17 cellular contexts compared by ENCODE assay signal in genomic region chr4:7115557-7116340, GRCh38. TPM values are rescaled to one million over a fixed set of nuclear protein-coding genes. Genes with fewer than 3 reads are reported as not detected.
DNase-seq lines count a peak whose midpoint lies in the region; ATAC-seq and TF ChIP-seq lines count a peak whose summit lies in the region.
"Had no signal": no experiment of that assay in that cellular context is flagged by ENCODE, and none has a peak within 500 bp of the region (broad histone marks: within the 10 kb centered on the region; RNA-seq: fewer than 3 reads in every experiment).

No MANE protein-coding gene starts in this region.

- peak overlapping the region; percentile 46 for H2BK12ac ChIP-seq in neuronal stem cell (ENCODE audit: low read length)

- no peak for TF ChIP-seq CTCF in HEK293 (tag by site-specific recombination; IDR thresholded peaks at IDR 0.05)
- TF ChIP-seq CTCF in RWPE2 (IDR thresholded peaks at IDR 0.05; ENCODE audit: poor library complexity, severe bottlenecking), result no peak
- no peak for TF ChIP-seq CTCF in gastroesophageal sphincter (IDR thresholded peaks at IDR 0.05)
- no peak for TF ChIP-seq CTCF in OCI-LY7 (conservative IDR thresholded peaks at IDR 0.05; ENCODE audit: low read length)

- H3K4me2 ChIP-seq in neuronal stem cell (ENCODE audit: insufficient read depth, low read length, poor library complexity, severe bottlenecking), result no peak overlapping the region
- H3K4me2 ChIP-seq in OCI-LY7 (ENCODE audit: low read length), result no peak overlapping the region

- H3K4me1 ChIP-seq in HEK293 (ENCODE audit: control insufficient read depth, insufficient read depth, low read length) (no peaks in the 10 kb centered on the region), RWPE2 (ENCODE audit: insufficient read depth, poor library complexity, severe bottlenecking) (no peaks in the 10 kb centered on the region), gastroesophageal sphincter (no peaks in the 10 kb centered on the region), neuronal stem cell (ENCODE audit: control insufficient read depth in 2 of 2, insufficient read depth in 1 of 2, low read depth in 1 of 2, low read length in 2 of 2) (no peaks in the 10 kb centered on the region), OCI-LY7 (ENCODE audit: insufficient read depth, low read length, poor library complexity, severe bottlenecking) (no peaks in the 10 kb centered on the region)

- BruUV-seq in OCI-LY7 (replicated peaks; lab: Mats Ljungman, UMichigan), result no TSS peak

- H3K4me3 ChIP-seq in HEK293 (ENCODE audit: low read depth, low read length), result no peak overlapping the region
- no peak overlapping the region for H3K4me3 ChIP-seq in RWPE2 (ENCODE audit: severe bottlenecking)
- H3K4me3 ChIP-seq in gastroesophageal sphincter, result no peak overlapping the region
- peak overlapping the region in 1 of 2 donors; percentile 26 for H3K4me3 ChIP-seq in neuronal stem cell (ENCODE audit: low read length in 2 of 2)
- H3K4me3 ChIP-seq in OCI-LY7 (ENCODE audit: low read depth, low read length, poor library complexity, severe bottlenecking), result no peak overlapping the region
- H3K4me3 ChIP-seq: GM23248 had no signal

- CTCF ChIA-PET in HEK293 (lab: Yijun Ruan, JAX) (no interaction called here), OCI-LY7 (lab: Charles Lee; ENCODE audit: unreplicated experiment) (no interaction called here)

- H2BK15ac ChIP-seq in neuronal stem cell (ENCODE audit: low read length), result no peak overlapping the region

- no peak overlapping the region for H3K4ac ChIP-seq in neuronal stem cell (ENCODE audit: low read length)

- no peaks in the 10 kb centered on the region for H3K79me1 ChIP-seq in neuronal stem cell (ENCODE audit: low read depth, low read length)

- H3K36me3 ChIP-seq in HEK293 (ENCODE audit: control insufficient read depth in 2 of 2, insufficient read depth in 1 of 2, low read length in 2 of 2), result no peaks in the 10 kb centered on the region
- no peaks in the 10 kb centered on the region for H3K36me3 ChIP-seq in RWPE2 (ENCODE audit: low read depth)
- H3K36me3 ChIP-seq in gastroesophageal sphincter, result no peaks in the 10 kb centered on the region
- H3K36me3 ChIP-seq in neuronal stem cell (replicated peaks in 1 of 2; ENCODE audit: control insufficient read depth in 2 of 2, insufficient read depth in 2 of 2, low read length in 2 of 2), result no peaks in the 10 kb centered on the region
- no peaks in the 10 kb centered on the region for H3K36me3 ChIP-seq in OCI-LY7 (ENCODE audit: insufficient read depth, low read length)

- peak overlapping the region; percentile 32 for H3K18ac ChIP-seq in neuronal stem cell (ENCODE audit: low read length)

- H4K8ac ChIP-seq in neuronal stem cell (ENCODE audit: low read depth, low read length), result no peak overlapping the region

- H4K20me1 ChIP-seq in OCI-LY7 (ENCODE audit: insufficient read depth, low read length), result no peaks in the 10 kb centered on the region

- no peak overlapping the region for H3K9ac ChIP-seq in neuronal stem cell (ENCODE audit: low read depth, low read length, poor library complexity)
- H3K9ac ChIP-seq: GM23248 had no signal

- no peak overlapping the region for H2BK120ac ChIP-seq in neuronal stem cell (ENCODE audit: low read depth, low read length)

- no peak for TF ChIP-seq POLR2A in gastroesophageal sphincter (IDR thresholded peaks at IDR 0.05)

- TF ChIP-seq EP300 in gastroesophageal sphincter (IDR thresholded peaks at IDR 0.05), result no peak

- ATAC-seq in RWPE2 (ENCODE audit: low read depth), result no peak
- ATAC-seq in gastroesophageal sphincter, result peak; percentile 7
- no peak for ATAC-seq in HG03342 (IDR thresholded peaks at IDR 0.05; ENCODE audit: unreplicated experiment)
- ATAC-seq: HCT116 had no signal

- H3K27ac ChIP-seq in HEK293 (ENCODE audit: extremely low read depth, low read depth, low read length) (no peak overlapping the region), RWPE2 (ENCODE audit: poor library complexity, severe bottlenecking) (no peak overlapping the region), gastroesophageal sphincter (no peak overlapping the region), neuronal stem cell (replicated peaks; ENCODE audit: low read length) (no peak overlapping the region), OCI-LY7 (ENCODE audit: low read depth, low read length, poor library complexity, severe bottlenecking) (no peak overlapping the region)
- H3K27ac ChIP-seq: GM23248 had no signal

- no peak overlapping the region for H3K14ac ChIP-seq in neuronal stem cell (ENCODE audit: low read length)

- no peak overlapping the region for H2AK5ac ChIP-seq in neuronal stem cell (ENCODE audit: low read depth, low read length)

- H3K9me3 ChIP-seq in HEK293 (ENCODE audit: control insufficient read depth, insufficient read depth, low read depth, low read length) (no peaks in the 10 kb centered on the region), RWPE2 (ENCODE audit: severe bottlenecking) (no peaks in the 10 kb centered on the region), gastroesophageal sphincter (no peaks in the 10 kb centered on the region), neuronal stem cell (replicated peaks in 1 of 2; ENCODE audit: control insufficient read depth in 2 of 2, insufficient read depth in 1 of 2, low read depth in 1 of 2, low read length in 2 of 2) (peaks cover 0 to 5% of the 10 kb centered on the region in 2 donors), OCI-LY7 (ENCODE audit: low read length) (no peaks in the 10 kb centered on the region)

- DNase-seq in RWPE2 (ENCODE audit: low spot score) (peak; percentile 34), neuronal stem cell (ENCODE audit: low spot score) (no peak), HCEC 1CT (no peak), OCI-LY7 (ENCODE audit: low spot score) (no peak)
- DNase-seq: C1 segment of cervical spinal cord; Calu3; CD4-positive, alpha-beta memory T cell; COR-L47; DMS53; DND-41; GM23248; H7; HFFc6 had no signal

- peak overlapping the region; percentile 47 for H3K23ac ChIP-seq in neuronal stem cell (ENCODE audit: low read depth, low read length, poor library complexity)

- H2AFZ ChIP-seq in neuronal stem cell (ENCODE audit: low read length) (no peak overlapping the region), OCI-LY7 (ENCODE audit: low read length) (no peak overlapping the region)
- H2AFZ ChIP-seq: GM23248 had no signal

- H2BK5ac ChIP-seq in neuronal stem cell (ENCODE audit: low read length), result no peak overlapping the region

- POLR2A ChIA-PET in HEK293 (lab: Yijun Ruan, JAX), result no interaction called here
- POLR2A ChIA-PET in OCI-LY7 (lab: Charles Lee), result no interaction called here

- WGBS in gastroesophageal sphincter (ENCODE audit: low coverage in 1 of 2), 2 donors, result 88 to 94% methylated on average over 13 to 16 of the region's 22 CpGs
- WGBS in neuronal stem cell (ENCODE audit: extremely low coverage in 2 of 2, insufficient read length in 2 of 2, insufficient replicate concordance in 1 of 2), 2 donors, result 100% methylated on average over 2 of the region's 22 CpGs; no CpG with 5 or more reads in 1 of the 2 donors

- H3K27me3 ChIP-seq in RWPE2 (ENCODE audit: insufficient read depth, poor library complexity, severe bottlenecking) (no peaks in the 10 kb centered on the region), gastroesophageal sphincter (no peaks in the 10 kb centered on the region), neuronal stem cell (ENCODE audit: control insufficient read depth in 3 of 3, insufficient read depth in 3 of 3, low read depth in 1 of 3, low read length in 3 of 3) (peaks cover 0 to 2% (median 0%) of the 10 kb centered on the region in 3 experiments)

- no peaks in the 10 kb centered on the region for H3K9me2 ChIP-seq in OCI-LY7 (ENCODE audit: insufficient read depth, low read length)

- H3K79me2 ChIP-seq in OCI-LY7 (ENCODE audit: insufficient read depth, low read depth, low read length), result no peaks in the 10 kb centered on the region

- intact Hi-C loops in OCI-LY7 (cut with micrococcal nuclease; ENCODE audit: unreplicated experiment), result no loop called here

- no peak overlapping the region for H4K91ac ChIP-seq in neuronal stem cell (ENCODE audit: low read depth, low read length, poor library complexity)

TF ChIP-seq in HEK293, 187 proteins besides CTCF, POLR2A, EP300 and RAD21 (continues in another document):
- TF ChIP-seq, protein P1, sequence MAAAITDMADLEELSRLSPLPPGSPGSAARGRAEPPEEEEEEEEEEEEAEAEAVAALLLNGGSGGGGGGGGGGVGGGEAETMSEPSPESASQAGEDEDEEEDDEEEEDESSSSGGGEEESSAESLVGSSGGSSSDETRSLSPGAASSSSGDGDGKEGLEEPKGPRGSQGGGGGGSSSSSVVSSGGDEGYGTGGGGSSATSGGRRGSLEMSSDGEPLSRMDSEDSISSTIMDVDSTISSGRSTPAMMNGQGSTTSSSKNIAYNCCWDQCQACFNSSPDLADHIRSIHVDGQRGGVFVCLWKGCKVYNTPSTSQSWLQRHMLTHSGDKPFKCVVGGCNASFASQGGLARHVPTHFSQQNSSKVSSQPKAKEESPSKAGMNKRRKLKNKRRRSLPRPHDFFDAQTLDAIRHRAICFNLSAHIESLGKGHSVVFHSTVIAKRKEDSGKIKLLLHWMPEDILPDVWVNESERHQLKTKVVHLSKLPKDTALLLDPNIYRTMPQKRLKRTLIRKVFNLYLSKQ (tag by site-specific recombination; IDR thresholded peaks at IDR 0.05; ENCODE audit: borderline replicate concordance), result no peak
- TF ChIP-seq ZNF157 (tag by site-specific recombination; IDR thresholded peaks at IDR 0.05) (peak; percentile 45; the same call in 1 of the 2 replicates), ZNF404 (tag by site-specific recombination; IDR thresholded peaks at IDR 0.05) (no peak), GLIS2 (tag by site-specific recombination; IDR thresholded peaks at IDR 0.05) (no peak), OSR2 (tag by site-specific recombination; IDR thresholded peaks at IDR 0.05) (no peak), ZSCAN4 (tag by site-specific recombination; IDR thresholded peaks at IDR 0.05) (no peak), ZNF16 (tag by site-specific recombination; IDR thresholded peaks at IDR 0.05; ENCODE audit: low read depth) (no peak), ZNF747 (tag by site-specific recombination; IDR thresholded peaks at IDR 0.05) (no peak), ZFHX2 (tag by site-specific recombination; conservative IDR thresholded peaks at IDR 0.05) (peak; percentile 64)

RNA-seq across cellular contexts. Expression of gene GRPEL1, which starts 47.9 kb away (rescaled TPM):
- total RNA-seq in gastroesophageal sphincter, result 10 to 100 TPM; 14.0 to 32.8 (median 23.9) TPM
- polyA plus RNA-seq in neuronal stem cell (2013, experiment 1 of 2), result 10.3 TPM
- 9.4 TPM for polyA plus RNA-seq in neuronal stem cell (2013, experiment 2 of 2)
- 27.4 and 33.4 TPM in 2 replicates for total RNA-seq in OCI-LY7 (2014; rRNA removed; shearing (Covaris generic))
- total RNA-seq in OCI-LY7 (2022), result 31.3 and 43.7 TPM in 2 replicates
